8 cellular contexts compared by ENCODE assay signal in the genomic region with DNA sequence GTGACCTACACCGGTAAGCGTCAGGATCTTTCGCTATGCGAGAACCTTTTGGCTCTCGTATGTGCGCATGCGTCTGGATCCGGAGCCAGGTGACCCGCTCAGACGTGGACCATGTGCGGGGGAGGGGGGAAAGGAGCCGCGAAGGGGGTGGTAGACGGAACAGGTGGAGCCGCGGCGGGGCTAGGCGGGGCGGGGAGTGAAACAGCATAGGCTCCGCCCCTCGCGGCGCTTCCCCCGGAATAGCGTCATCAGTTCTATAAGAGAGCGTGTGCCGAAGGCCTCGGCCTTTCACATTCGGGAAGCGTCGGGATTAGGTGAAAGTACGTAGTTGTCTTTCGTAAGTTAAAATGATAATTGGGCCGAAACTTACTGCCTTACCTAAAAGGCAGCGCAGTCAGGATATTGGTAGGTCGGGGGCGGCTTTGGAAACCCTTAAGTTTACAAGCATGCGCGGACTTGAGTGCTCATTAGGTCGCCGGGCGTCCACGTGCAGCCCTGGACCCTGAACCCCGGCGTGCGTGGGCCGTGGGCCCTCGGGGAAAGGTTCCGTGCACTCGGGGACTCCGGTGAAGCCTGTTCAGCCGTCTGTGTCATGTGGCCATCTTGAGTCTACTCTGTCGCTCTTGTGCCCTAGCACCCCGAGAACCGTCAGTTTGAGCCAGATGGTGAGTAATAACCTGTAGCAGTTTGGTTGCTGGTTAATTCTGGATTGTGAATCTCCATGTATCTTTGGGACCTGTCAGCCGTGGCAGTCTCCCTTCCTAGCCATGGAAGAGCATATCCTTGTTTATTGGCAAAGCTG.
DNase-seq lines count a peak whose midpoint lies in the region; ATAC-seq, FAIRE-seq and TF ChIP-seq lines count a peak whose summit lies in the region.

No MANE protein-coding gene starts in this region.

- peak overlapping the region; percentile 98 for H3K27ac Mint-ChIP-seq in natural killer cell treated with Interleukin-12 subunit alpha and Interleukin-12 subunit beta and Interleukin-15 and Interleukin-18, amount 100 ng/mL, for 72 hours

- H3K4me3 ChIP-seq in fibroblast of pulmonary artery (replicated peaks; ENCODE audit: low read depth, low read length), result peak overlapping the region; percentile 82

- TF ChIP-seq POLR2A in H54 (IDR thresholded peaks at IDR 0.05; ENCODE audit: low read depth, low read length), result peak; percentile 70

- no peak for TF ChIP-seq CTCF in RWPE1 (conservative IDR thresholded peaks at IDR 0.05; ENCODE audit: low read depth)
- TF ChIP-seq CTCF in fibroblast of pulmonary artery (IDR thresholded peaks at IDR 0.05; ENCODE audit: low read length, missing control alignments), result no peak

- peak; percentile 98 to 99 for ATAC-seq in natural killer cell treated with Interleukin-12 subunit alpha and Interleukin-12 subunit beta and Interleukin-15 and Interleukin-18, amount 100 ng/mL, for 72 hours
- ATAC-seq in stimulated activated naive CD8-positive, alpha-beta T cell treated with anti-CD3 and anti-CD28 coated beads, Interleukin-15, Interleukin-2, amounts not matched to agents 100 U/mL and 50 U/mL, for 24 hours, result peak; percentile 93

- DNase-seq in ELF-1 (ENCODE audit: low read depth, low spot score) (peak; percentile 97), H54 (ENCODE audit: insufficient read length, low spot score) (peak; percentile 71), LoVo (ENCODE audit: low spot score) (peak; percentile 97), RWPE1 (ENCODE audit: low spot score) (peak; percentile 99), fibroblast of pulmonary artery (ENCODE audit: low read depth) (peak; percentile 92)
- peak; percentile 98 for DNase-seq in activated T-helper 9 cell treated with anti-CD3 and anti-CD28 coated beads, Interleukin-2, amount 50 U/mL, for 16 hours (ENCODE audit: low read depth)
- peak; percentile 95 for DNase-seq in natural killer cell treated with Interleukin-12 subunit alpha and Interleukin-12 subunit beta and Interleukin-15 and Interleukin-18, amount 100 ng/mL, for 72 hours (ENCODE audit: low spot score)
- peak; percentile 98 for DNase-seq in stimulated activated naive CD8-positive, alpha-beta T cell treated with anti-CD3 and anti-CD28 coated beads, Interleukin-15, Interleukin-2, amounts not matched to agents 100 U/mL and 50 U/mL, for 24 hours

- peaks cover 28 to 35% of the 10 kb centered on the region in 2 donors for H3K4me1 Mint-ChIP-seq in natural killer cell treated with Interleukin-12 subunit alpha and Interleukin-12 subunit beta and Interleukin-15 and Interleukin-18, amount 100 ng/mL, for 72 hours (ENCODE audit: low read depth in 2 of 2)

- peak; percentile 6 for FAIRE-seq in H54 (lab: Jason Lieb, UNC)

- CTCF ChIA-PET in RWPE1 (lab: Yijun Ruan, JAX), result interaction anchor here (0.6 to 0.7 kb wide), 2 partner anchors 81 to 581 kb away, joined by 3 read pairs; no protein-coding TSS in a partner anchor

- POLR2A ChIA-PET in RWPE1 (lab: Yijun Ruan, JAX; ENCODE audit: low non-redundant PET), result no interaction called here

- peak overlapping the region; percentile 91 for H3K4me3 Mint-ChIP-seq in natural killer cell treated with Interleukin-12 subunit alpha and Interleukin-12 subunit beta and Interleukin-15 and Interleukin-18, amount 100 ng/mL, for 72 hours

- peaks cover 20% of the 10 kb centered on the region for H3K36me3 Mint-ChIP-seq in natural killer cell treated with Interleukin-12 subunit alpha and Interleukin-12 subunit beta and Interleukin-15 and Interleukin-18, amount 100 ng/mL, for 72 hours

- peak overlapping the region; percentile 81 for H3K27ac ChIP-seq in RWPE1

- no peaks in the 10 kb centered on the region for H3K27me3 Mint-ChIP-seq in natural killer cell treated with Interleukin-12 subunit alpha and Interleukin-12 subunit beta and Interleukin-15 and Interleukin-18, amount 100 ng/mL, for 72 hours

- no peaks in the 10 kb centered on the region for H3K9me3 Mint-ChIP-seq in natural killer cell treated with Interleukin-12 subunit alpha and Interleukin-12 subunit beta and Interleukin-15 and Interleukin-18, amount 100 ng/mL, for 72 hours

Comparison
In these comparisons a context has a peak if more than half of its experiments do, and no peak if none do; other contexts are left out.
1. Peak in every context shown above with its lines: DNase-seq, ATAC-seq, H3K4me3 ChIP-seq and H3K27ac ChIP-seq.